1 cellular context compared by ENCODE assay signal in the genomic region with DNA sequence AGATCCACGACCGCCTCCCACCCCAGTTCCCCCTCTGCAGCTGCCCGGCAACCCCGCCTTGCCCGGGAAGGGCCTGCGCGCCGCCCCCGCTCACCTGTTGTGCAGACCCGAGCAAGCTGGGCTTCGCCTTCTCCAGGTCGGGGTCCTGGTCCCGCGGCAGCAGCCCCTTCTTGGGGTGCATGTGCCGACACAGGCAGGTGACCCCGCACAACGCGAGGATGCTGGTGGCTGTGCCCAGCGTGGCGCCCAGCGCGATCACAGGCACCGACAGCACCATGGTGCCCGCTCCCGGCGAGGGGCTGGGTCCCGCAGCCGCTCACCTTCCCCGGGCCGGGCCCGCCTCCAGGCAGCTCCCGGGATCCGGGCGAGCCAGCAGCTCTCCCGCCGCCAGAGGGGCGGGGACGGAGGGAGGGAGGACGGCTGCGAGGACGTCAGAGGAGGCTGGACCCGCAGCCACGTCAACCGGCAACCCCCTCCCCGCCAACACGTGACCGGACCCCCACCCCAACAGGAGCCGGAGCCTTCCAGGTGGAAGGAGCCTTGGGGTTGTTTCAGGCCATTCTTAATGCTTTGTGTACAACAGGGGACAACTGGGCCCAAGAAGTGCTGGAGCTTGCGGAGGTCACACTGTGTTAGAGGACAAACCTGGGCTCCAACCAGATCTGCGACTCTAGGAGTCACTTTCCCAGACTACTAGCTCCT.
TF ChIP-seq lines count a peak whose summit lies in the region.

A gene with protein sequence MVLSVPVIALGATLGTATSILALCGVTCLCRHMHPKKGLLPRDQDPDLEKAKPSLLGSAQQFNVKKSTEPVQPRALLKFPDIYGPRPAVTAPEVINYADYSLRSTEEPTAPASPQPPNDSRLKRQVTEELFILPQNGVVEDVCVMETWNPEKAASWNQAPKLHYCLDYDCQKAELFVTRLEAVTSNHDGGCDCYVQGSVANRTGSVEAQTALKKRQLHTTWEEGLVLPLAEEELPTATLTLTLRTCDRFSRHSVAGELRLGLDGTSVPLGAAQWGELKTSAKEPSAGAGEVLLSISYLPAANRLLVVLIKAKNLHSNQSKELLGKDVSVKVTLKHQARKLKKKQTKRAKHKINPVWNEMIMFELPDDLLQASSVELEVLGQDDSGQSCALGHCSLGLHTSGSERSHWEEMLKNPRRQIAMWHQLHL (minus strand): TSS at position 411 of the 702 bp plus-strand sequence. CDS start 134 bp downstream, at position 277.

TF ChIP-seq in H1, 55 proteins besides CTCF, POLR2A, EP300 and RAD21 (continued from another document):
- TF ChIP-seq, protein P1, sequence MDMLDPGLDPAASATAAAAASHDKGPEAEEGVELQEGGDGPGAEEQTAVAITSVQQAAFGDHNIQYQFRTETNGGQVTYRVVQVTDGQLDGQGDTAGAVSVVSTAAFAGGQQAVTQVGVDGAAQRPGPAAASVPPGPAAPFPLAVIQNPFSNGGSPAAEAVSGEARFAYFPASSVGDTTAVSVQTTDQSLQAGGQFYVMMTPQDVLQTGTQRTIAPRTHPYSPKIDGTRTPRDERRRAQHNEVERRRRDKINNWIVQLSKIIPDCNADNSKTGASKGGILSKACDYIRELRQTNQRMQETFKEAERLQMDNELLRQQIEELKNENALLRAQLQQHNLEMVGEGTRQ (IDR thresholded peaks at IDR 0.05; ENCODE audit: low read length), result peak; percentile 87
- TF ChIP-seq, protein P2, sequence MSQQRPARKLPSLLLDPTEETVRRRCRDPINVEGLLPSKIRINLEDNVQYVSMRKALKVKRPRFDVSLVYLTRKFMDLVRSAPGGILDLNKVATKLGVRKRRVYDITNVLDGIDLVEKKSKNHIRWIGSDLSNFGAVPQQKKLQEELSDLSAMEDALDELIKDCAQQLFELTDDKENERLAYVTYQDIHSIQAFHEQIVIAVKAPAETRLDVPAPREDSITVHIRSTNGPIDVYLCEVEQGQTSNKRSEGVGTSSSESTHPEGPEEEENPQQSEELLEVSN (IDR thresholded peaks at IDR 0.05), result peak; percentile 63; the same call in 1 of the 2 replicates
- no peak for TF ChIP-seq YY1 (IDR thresholded peaks at IDR 0.05; ENCODE audit: low read depth, low read length)
- TF ChIP-seq CREB1 (IDR thresholded peaks at IDR 0.05), result peak; percentile 85
- TF ChIP-seq PHF8 (conservative IDR thresholded peaks at IDR 0.05; ENCODE audit: low read depth, low read length), result peak; percentile 60; the same call in 1 of the 2 replicates
- TF ChIP-seq, protein P3, sequence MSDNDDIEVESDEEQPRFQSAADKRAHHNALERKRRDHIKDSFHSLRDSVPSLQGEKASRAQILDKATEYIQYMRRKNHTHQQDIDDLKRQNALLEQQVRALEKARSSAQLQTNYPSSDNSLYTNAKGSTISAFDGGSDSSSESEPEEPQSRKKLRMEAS (IDR thresholded peaks at IDR 0.05), result peak; percentile 78
- TF ChIP-seq EGR1 (IDR thresholded peaks at IDR 0.05; ENCODE audit: borderline replicate concordance, low read depth, low read length), result no peak
- TF ChIP-seq TCF12 (IDR thresholded peaks at IDR 0.05; ENCODE audit: low read depth, low read length), result no peak
TF ChIP-seq in H1: peak in this region for 9.
